Comparison of ENCODE assay signal across 1 cellular context in the genomic region with DNA sequence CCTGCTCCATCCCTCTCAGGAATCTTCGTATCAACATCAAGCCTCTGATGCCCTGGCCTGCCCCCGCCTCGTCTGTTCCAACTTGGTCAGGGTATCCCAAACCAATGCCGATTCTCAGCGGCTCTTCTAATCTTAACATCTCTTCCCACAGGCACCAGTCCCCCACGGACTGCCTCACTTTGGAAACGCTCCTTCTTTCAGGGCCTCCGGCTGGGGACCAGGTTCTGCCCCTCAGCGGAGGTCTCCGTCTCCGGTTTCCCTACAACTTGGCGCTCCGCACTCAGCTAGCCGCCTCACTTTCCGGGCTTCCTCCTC.
TF ChIP-seq lines count a peak whose summit lies in the region.

No MANE protein-coding gene starts in this region.

TF ChIP-seq in GM12878, 131 proteins besides CTCF, POLR2A, EP300 and RAD21:
- no peak for TF ChIP-seq KDM1A (IDR thresholded peaks at IDR 0.05; ENCODE audit: borderline replicate concordance)
- TF ChIP-seq, protein P1, sequence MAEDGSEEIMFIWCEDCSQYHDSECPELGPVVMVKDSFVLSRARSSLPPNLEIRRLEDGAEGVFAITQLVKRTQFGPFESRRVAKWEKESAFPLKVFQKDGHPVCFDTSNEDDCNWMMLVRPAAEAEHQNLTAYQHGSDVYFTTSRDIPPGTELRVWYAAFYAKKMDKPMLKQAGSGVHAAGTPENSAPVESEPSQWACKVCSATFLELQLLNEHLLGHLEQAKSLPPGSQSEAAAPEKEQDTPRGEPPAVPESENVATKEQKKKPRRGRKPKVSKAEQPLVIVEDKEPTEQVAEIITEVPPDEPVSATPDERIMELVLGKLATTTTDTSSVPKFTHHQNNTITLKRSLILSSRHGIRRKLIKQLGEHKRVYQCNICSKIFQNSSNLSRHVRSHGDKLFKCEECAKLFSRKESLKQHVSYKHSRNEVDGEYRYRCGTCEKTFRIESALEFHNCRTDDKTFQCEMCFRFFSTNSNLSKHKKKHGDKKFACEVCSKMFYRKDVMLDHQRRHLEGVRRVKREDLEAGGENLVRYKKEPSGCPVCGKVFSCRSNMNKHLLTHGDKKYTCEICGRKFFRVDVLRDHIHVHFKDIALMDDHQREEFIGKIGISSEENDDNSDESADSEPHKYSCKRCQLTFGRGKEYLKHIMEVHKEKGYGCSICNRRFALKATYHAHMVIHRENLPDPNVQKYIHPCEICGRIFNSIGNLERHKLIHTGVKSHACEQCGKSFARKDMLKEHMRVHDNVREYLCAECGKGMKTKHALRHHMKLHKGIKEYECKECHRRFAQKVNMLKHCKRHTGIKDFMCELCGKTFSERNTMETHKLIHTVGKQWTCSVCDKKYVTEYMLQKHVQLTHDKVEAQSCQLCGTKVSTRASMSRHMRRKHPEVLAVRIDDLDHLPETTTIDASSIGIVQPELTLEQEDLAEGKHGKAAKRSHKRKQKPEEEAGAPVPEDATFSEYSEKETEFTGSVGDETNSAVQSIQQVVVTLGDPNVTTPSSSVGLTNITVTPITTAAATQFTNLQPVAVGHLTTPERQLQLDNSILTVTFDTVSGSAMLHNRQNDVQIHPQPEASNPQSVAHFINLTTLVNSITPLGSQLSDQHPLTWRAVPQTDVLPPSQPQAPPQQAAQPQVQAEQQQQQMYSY (CRISPR knock-in tag; IDR thresholded peaks at IDR 0.05): no peak
- TF ChIP-seq, protein P2, sequence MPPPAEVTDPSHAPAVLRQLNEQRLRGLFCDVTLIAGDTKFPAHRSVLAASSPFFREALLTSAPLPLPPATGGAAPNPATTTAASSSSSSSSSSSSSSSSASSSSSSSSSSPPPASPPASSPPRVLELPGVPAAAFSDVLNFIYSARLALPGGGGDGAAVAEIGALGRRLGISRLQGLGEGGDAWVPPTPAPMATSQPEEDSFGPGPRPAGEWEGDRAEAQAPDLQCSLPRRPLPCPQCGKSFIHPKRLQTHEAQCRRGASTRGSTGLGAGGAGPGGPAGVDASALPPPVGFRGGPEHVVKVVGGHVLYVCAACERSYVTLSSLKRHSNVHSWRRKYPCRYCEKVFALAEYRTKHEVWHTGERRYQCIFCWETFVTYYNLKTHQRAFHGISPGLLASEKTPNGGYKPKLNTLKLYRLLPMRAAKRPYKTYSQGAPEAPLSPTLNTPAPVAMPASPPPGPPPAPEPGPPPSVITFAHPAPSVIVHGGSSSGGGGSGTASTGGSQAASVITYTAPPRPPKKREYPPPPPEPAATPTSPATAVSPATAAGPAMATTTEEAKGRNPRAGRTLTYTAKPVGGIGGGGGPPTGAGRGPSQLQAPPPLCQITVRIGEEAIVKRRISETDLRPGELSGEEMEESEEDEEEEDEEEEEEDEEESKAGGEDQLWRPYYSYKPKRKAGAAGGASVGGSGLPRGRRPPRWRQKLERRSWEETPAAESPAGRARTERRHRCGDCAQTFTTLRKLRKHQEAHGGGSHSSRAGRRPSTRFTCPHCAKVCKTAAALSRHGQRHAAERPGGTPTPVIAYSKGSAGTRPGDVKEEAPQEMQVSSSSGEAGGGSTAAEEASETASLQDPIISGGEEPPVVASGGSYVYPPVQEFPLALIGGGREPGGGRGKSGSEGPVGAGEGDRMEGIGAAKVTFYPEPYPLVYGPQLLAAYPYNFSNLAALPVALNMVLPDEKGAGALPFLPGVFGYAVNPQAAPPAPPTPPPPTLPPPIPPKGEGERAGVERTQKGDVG (CRISPR knock-in tag; IDR thresholded peaks at IDR 0.05): no peak
- TF ChIP-seq ASH2L (IDR thresholded peaks at IDR 0.05; ENCODE audit: borderline replicate concordance, low read depth): no peak
- TF ChIP-seq RELA (IDR thresholded peaks at IDR 0.05; ENCODE audit: borderline replicate concordance, partially characterized antibody): no peak
- TF ChIP-seq BACH1 (IDR thresholded peaks at IDR 0.05; ENCODE audit: borderline replicate concordance): no peak
- TF ChIP-seq, protein P3, sequence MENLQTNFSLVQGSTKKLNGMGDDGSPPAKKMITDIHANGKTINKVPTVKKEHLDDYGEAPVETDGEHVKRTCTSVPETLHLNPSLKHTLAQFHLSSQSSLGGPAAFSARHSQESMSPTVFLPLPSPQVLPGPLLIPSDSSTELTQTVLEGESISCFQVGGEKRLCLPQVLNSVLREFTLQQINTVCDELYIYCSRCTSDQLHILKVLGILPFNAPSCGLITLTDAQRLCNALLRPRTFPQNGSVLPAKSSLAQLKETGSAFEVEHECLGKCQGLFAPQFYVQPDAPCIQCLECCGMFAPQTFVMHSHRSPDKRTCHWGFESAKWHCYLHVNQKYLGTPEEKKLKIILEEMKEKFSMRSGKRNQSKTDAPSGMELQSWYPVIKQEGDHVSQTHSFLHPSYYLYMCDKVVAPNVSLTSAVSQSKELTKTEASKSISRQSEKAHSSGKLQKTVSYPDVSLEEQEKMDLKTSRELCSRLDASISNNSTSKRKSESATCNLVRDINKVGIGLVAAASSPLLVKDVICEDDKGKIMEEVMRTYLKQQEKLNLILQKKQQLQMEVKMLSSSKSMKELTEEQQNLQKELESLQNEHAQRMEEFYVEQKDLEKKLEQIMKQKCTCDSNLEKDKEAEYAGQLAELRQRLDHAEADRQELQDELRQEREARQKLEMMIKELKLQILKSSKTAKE (IDR thresholded peaks at IDR 0.05; ENCODE audit: low read depth, poor library complexity, severe bottlenecking): no peak
- TF ChIP-seq, protein P4, sequence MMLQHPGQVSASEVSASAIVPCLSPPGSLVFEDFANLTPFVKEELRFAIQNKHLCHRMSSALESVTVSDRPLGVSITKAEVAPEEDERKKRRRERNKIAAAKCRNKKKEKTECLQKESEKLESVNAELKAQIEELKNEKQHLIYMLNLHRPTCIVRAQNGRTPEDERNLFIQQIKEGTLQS (IDR thresholded peaks at IDR 0.05; ENCODE audit: borderline replicate concordance, extremely low read depth, low read depth, low read length): no peak
- TF ChIP-seq, protein P5, sequence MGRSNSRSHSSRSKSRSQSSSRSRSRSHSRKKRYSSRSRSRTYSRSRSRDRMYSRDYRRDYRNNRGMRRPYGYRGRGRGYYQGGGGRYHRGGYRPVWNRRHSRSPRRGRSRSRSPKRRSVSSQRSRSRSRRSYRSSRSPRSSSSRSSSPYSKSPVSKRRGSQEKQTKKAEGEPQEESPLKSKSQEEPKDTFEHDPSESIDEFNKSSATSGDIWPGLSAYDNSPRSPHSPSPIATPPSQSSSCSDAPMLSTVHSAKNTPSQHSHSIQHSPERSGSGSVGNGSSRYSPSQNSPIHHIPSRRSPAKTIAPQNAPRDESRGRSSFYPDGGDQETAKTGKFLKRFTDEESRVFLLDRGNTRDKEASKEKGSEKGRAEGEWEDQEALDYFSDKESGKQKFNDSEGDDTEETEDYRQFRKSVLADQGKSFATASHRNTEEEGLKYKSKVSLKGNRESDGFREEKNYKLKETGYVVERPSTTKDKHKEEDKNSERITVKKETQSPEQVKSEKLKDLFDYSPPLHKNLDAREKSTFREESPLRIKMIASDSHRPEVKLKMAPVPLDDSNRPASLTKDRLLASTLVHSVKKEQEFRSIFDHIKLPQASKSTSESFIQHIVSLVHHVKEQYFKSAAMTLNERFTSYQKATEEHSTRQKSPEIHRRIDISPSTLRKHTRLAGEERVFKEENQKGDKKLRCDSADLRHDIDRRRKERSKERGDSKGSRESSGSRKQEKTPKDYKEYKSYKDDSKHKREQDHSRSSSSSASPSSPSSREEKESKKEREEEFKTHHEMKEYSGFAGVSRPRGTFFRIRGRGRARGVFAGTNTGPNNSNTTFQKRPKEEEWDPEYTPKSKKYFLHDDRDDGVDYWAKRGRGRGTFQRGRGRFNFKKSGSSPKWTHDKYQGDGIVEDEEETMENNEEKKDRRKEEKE (IDR thresholded peaks at IDR 0.05): no peak
- TF ChIP-seq JUNB (IDR thresholded peaks at IDR 0.05): no peak
- no peak for TF ChIP-seq NR2F1 (conservative IDR thresholded peaks at IDR 0.05)
- no peak for TF ChIP-seq CHD1 (IDR thresholded peaks at IDR 0.05; ENCODE audit: low read depth, low read length)
- TF ChIP-seq, protein P6, sequence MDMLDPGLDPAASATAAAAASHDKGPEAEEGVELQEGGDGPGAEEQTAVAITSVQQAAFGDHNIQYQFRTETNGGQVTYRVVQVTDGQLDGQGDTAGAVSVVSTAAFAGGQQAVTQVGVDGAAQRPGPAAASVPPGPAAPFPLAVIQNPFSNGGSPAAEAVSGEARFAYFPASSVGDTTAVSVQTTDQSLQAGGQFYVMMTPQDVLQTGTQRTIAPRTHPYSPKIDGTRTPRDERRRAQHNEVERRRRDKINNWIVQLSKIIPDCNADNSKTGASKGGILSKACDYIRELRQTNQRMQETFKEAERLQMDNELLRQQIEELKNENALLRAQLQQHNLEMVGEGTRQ (IDR thresholded peaks at IDR 0.05; ENCODE audit: borderline replicate concordance, low read depth, low read length): no peak
- no peak for TF ChIP-seq SREBF1 (IDR thresholded peaks at IDR 0.05; ENCODE audit: low read length)
- TF ChIP-seq, protein P7, sequence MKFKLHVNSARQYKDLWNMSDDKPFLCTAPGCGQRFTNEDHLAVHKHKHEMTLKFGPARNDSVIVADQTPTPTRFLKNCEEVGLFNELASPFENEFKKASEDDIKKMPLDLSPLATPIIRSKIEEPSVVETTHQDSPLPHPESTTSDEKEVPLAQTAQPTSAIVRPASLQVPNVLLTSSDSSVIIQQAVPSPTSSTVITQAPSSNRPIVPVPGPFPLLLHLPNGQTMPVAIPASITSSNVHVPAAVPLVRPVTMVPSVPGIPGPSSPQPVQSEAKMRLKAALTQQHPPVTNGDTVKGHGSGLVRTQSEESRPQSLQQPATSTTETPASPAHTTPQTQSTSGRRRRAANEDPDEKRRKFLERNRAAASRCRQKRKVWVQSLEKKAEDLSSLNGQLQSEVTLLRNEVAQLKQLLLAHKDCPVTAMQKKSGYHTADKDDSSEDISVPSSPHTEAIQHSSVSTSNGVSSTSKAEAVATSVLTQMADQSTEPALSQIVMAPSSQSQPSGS (IDR thresholded peaks at IDR 0.05; ENCODE audit: low read length): no peak
